1 cellular context compared by ENCODE assay signal in genomic region chrX:101391831-101392230, GRCh38.
TF ChIP-seq lines count a peak whose summit lies in the region.

No MANE protein-coding gene starts in this region.

TF ChIP-seq in K562, 482 proteins besides CTCF, POLR2A, EP300 and RAD21:
- TF ChIP-seq MBD2 (IDR thresholded peaks at IDR 0.05; ENCODE audit: borderline replicate concordance, low read depth) = no peak
- TF ChIP-seq ZNF592 (IDR thresholded peaks at IDR 0.05) = 0 out of 2 replicates have a peak, but pooled peaks have one; percentile 8
- no peak for TF ChIP-seq LEF1 (IDR thresholded peaks at IDR 0.05)
- no peak for TF ChIP-seq JUN (IDR thresholded peaks at IDR 0.05; ENCODE audit: borderline replicate concordance, low read depth, low read length)
- no peak for TF ChIP-seq JUN (CRISPR knock-in tag; IDR thresholded peaks at IDR 0.05; ENCODE audit: borderline replicate concordance)
- no peak for TF ChIP-seq RCOR1 (IDR thresholded peaks at IDR 0.05; ENCODE audit: borderline replicate concordance in 1 of 2, low read depth in 2 of 2, low read length in 2 of 2)
TF ChIP-seq in K562: peak in this region for 1.
